In the genomic region with DNA sequence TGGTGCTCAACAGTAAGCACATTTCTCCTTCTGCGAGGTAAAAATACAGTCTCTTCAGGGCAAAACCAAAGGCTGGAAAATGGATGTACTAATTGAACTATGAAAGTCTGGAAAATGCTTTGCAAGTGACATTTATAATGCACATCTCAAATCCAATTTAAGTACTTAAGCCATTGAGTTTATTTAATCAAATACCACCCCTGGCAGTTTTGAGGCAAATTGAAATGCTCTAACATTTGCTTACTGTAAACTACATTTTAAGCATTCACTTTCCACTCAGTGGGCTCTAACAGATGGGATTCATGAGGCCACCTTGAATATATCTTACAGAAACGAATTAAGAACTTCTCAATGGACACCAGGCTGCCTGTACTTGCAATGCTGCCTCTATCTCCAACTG, we compare ENCODE assay signal across 6 cellular contexts.
"Had no signal": no experiment of that assay in that cellular context is flagged by ENCODE, and none has a peak within 500 bp of the region (broad histone marks: within the 10 kb centered on the region; RNA-seq: fewer than 3 reads in every experiment).

No MANE protein-coding gene starts in this region.

- ATAC-seq: HCT116, HepG2 had no signal

- DNase-seq: GM23248, GOT3, H7, HFFc6 had no signal
